9 cellular contexts compared by ENCODE assay signal in the genomic region with DNA sequence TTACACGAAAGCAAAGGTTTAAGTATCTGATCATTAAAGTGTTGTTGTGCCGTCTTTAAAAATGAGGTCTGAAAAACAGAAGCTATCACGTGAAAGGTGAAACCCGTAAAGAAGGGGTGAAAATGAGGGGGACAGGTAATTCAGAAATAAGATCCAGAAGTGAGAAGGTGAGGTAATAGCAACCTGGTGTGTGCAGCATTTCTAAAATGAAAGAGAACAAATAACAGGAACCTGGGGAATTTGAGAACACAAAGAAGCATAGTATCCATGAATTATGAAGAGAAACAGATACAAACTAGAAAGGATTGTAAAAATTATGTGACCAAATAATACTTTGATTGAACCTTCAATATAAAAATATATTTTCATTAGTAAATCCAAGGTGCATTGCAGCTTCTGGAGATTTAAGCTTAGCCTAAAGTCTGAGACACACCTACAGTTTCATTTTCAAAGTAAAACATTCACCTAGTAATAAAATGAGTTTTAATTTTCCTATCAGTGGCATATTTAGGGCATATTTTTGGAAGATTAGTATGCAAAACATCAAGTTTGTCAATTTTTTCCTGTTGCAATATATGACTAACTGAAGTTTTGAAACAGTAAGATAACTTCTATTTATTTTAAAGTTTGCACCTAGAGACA. TPM values are rescaled to one million over a fixed set of nuclear protein-coding genes. Genes with fewer than 3 reads are reported as not detected.
DNase-seq lines count a peak whose midpoint lies in the region; ATAC-seq, FAIRE-seq and TF ChIP-seq lines count a peak whose summit lies in the region.
"Had no signal": no experiment of that assay in that cellular context is flagged by ENCODE, and none has a peak within 500 bp of the region (broad histone marks: within the 10 kb centered on the region; RNA-seq: fewer than 3 reads in every experiment).

No MANE protein-coding gene starts in this region.

- H3K4me1 ChIP-seq in HUES6 (ENCODE audit: control insufficient read depth, insufficient read depth, low read length), result peaks cover 53% of the 10 kb centered on the region
- peaks cover 8 to 40% of the 10 kb centered on the region in 2 donors for H3K4me1 ChIP-seq in muscle layer of duodenum (ENCODE audit: control insufficient read depth in 1 of 2, insufficient read depth in 2 of 2, low read length in 2 of 2)

- H3K27me3 ChIP-seq in CD4-positive, alpha-beta T cell (ENCODE audit: control insufficient read depth, insufficient read depth, low read length), result peaks cover 67% of the 10 kb centered on the region
- H3K27me3 ChIP-seq in HUES6 (ENCODE audit: control insufficient read depth, insufficient read depth, low read length) (peaks cover 27% of the 10 kb centered on the region), muscle layer of duodenum (ENCODE audit: low read depth, low read length) (peaks cover 35% of the 10 kb centered on the region)

- peaks cover 38% of the 10 kb centered on the region for H3K4me1 Mint-ChIP-seq in CD4-positive, alpha-beta T cell (ENCODE audit: low read depth)
- H3K4me1 Mint-ChIP-seq in brain, result peaks cover 66% of the 10 kb centered on the region

- intact Hi-C loops in CD4-positive, alpha-beta T cell (cut with DNase I, micrococcal nuclease), result loop anchor here in 1 of 2 experiments (5.0 kb wide), 1 partner anchor 559 kb away; no protein-coding TSS in a partner anchor

- peak overlapping the region; percentile 89 for H3K9ac ChIP-seq in HUES6 (ENCODE audit: low read length)

- H3K9me3 ChIP-seq in CD4-positive, alpha-beta T cell (ENCODE audit: control insufficient read depth, low read length), result no peaks in the 10 kb centered on the region
- H3K9me3 ChIP-seq in HUES6 (ENCODE audit: control insufficient read depth, insufficient read depth, low read depth, low read length), result no peaks in the 10 kb centered on the region
- no peaks in the 10 kb centered on the region for H3K9me3 ChIP-seq in muscle layer of duodenum (ENCODE audit: control insufficient read depth in 1 of 2, low read length in 2 of 2)

- H3K4me3 ChIP-seq in HUES6 (ENCODE audit: low read depth, low read length) (peak overlapping the region; percentile 67), muscle layer of duodenum (ENCODE audit: low read depth in 1 of 2, low read length in 2 of 2) (peak overlapping the region; percentile 78 to 89)

- no peak for ATAC-seq in CD4-positive, alpha-beta T cell (ENCODE audit: poor library complexity)
- no peak for ATAC-seq in HG02678 (IDR thresholded peaks at IDR 0.05; ENCODE audit: unreplicated experiment)
- ATAC-seq: esophagus mucosa had no signal

- FAIRE-seq in urothelium cell line (lab: Jason Lieb, UNC), result no peak

- DNase-seq in CD4-positive, alpha-beta T cell, result no peak
- DNase-seq in urothelium cell line (ENCODE audit: low spot score) (no peak), hepatic stellate cell (ENCODE audit: low spot score) (no peak)
- DNase-seq in activated CD8-positive, alpha-beta memory T cell treated with anti-CD3 and anti-CD28 coated beads for 24 hours, result no peak

- H3K36me3 Mint-ChIP-seq in CD4-positive, alpha-beta T cell (ENCODE audit: low read depth), result peaks cover 4% of the 10 kb centered on the region
- no peaks in the 10 kb centered on the region for H3K36me3 Mint-ChIP-seq in brain

- no peaks in the 10 kb centered on the region for H3K9me3 Mint-ChIP-seq in CD4-positive, alpha-beta T cell
- peaks cover 0 to 7% (median 0%) of the 10 kb centered on the region in 5 experiments for H3K9me3 Mint-ChIP-seq in brain

- peaks cover 88% of the 10 kb centered on the region for H3K27me3 Mint-ChIP-seq in CD4-positive, alpha-beta T cell
- peaks cover 71% of the 10 kb centered on the region for H3K27me3 Mint-ChIP-seq in brain

- H3K27ac Mint-ChIP-seq in CD4-positive, alpha-beta T cell, result peak overlapping the region; percentile 3
- H3K27ac Mint-ChIP-seq in brain, result peak overlapping the region in 2 of 5 experiments; percentile 20 to 88

- peak overlapping the region; percentile 86 for H3K4me3 Mint-ChIP-seq in CD4-positive, alpha-beta T cell
- H3K4me3 Mint-ChIP-seq in brain, result peak overlapping the region; percentile 94 to 97 (median 94)

- peaks cover 15% of the 10 kb centered on the region for H3K36me3 ChIP-seq in HUES6 (ENCODE audit: control insufficient read depth, insufficient read depth, low read length)
- H3K36me3 ChIP-seq in muscle layer of duodenum (ENCODE audit: control insufficient read depth in 1 of 2, insufficient read depth in 2 of 2, low read length in 2 of 2), result no peaks in the 10 kb centered on the region

- CTCF ChIA-PET in CD4-positive, alpha-beta T cell (lab: Charles Lee), result interaction anchor here (1.2 to 1.7 kb wide), 2 partner anchors 206 to 207 kb away, joined by 3 to 4 read pairs; a partner anchor contains a TSS

- POLR2A ChIA-PET in CD4-positive, alpha-beta T cell (lab: Charles Lee), result interaction anchor here (2.3 kb wide), 1 partner anchor 40 kb away, joined by 7 read pairs; a partner anchor contains a TSS

- TF ChIP-seq CTCF in CD4-positive, alpha-beta T cell (IDR thresholded peaks at IDR 0.05), result no peak
- no peak for TF ChIP-seq CTCF in brain (conservative IDR thresholded peaks at IDR 0.05)

- no peak overlapping the region for H3K27ac ChIP-seq in CD4-positive, alpha-beta T cell (ENCODE audit: low read depth, low read length)
- H3K27ac ChIP-seq in HUES6 (ENCODE audit: low read depth, low read length), result peak overlapping the region; percentile 15; the same call in 1 of the 2 replicates
- H3K27ac ChIP-seq in muscle layer of duodenum (ENCODE audit: low read length), result no peak overlapping the region

RNA-seq across cellular contexts. Expression of a gene that starts 1.4 kb away (rescaled TPM):
- under 1 TPM; 0.08 to 0.30 TPM for total RNA-seq in CD4-positive, alpha-beta T cell
- polyA plus RNA-seq in brain (ENCODE audit: insufficient read depth, low read depth, low replicate concordance), result 2.5 TPM

RNA-seq across cellular contexts. Expression of a gene that starts 39.9 kb away (rescaled TPM):
- 10 to 100 TPM; 34.6 to 35.7 TPM for total RNA-seq in CD4-positive, alpha-beta T cell
- polyA plus RNA-seq in brain (ENCODE audit: insufficient read depth, low read depth, low replicate concordance), result 17.9 TPM
